8 cellular contexts compared by ENCODE assay signal in the genomic region with DNA sequence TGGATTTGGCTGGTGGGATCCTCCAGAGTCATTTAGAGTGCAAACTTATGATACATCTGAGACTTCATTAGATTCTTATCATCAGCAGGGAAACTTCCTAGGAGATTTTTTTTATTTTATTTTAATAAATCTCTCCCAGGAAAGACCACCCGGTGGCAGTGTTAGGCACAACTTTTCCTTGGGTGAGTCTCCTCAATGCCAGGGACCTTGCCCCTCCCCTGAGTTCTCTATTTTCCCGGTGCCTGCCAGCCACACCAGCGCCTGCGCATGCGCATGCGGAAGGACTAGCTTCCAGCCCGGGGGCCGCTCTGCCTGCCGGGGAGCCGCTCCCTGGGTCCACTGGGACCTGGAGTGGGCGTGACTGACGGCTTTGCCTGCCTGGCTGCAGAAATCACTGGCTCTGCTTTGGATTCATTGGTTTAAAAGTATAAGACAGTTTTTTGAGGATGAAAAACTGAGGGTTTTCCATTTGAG.
DNase-seq lines count a peak whose midpoint lies in the region; TF ChIP-seq lines count a peak whose summit lies in the region.

No MANE protein-coding gene starts in this region.

- intact Hi-C loops in stomach (cut with DNase I; ENCODE audit: low total_unique reads): no loop called here

- no peaks in the 10 kb centered on the region for H3K36me3 ChIP-seq in stomach

- TF ChIP-seq POLR2A in stomach (IDR thresholded peaks at IDR 0.05): no peak

- no peak for TF ChIP-seq EP300 in stomach (IDR thresholded peaks at IDR 0.05)

- 1 to 8% (median 3%) methylated on average over 12 of the region's 12 CpGs for WGBS in stomach, 5 donors

- peaks cover 0 to 8% (median 4%) of the 10 kb centered on the region in 3 donors for H3K27me3 ChIP-seq in stomach

- peak; percentile 54 for DNase-seq in activated CD4-positive, alpha-beta T cell treated with anti-CD3 and anti-CD28 coated beads for 48 hours
- DNase-seq in activated CD4-positive, alpha-beta T cell treated with anti-CD3 and anti-CD28 coated beads for 4 hours: no peak
- DNase-seq in NCI-H69 (lab: John Stamatoyannopoulos, UW): peak; percentile 79
- peak; percentile 43 to 60 for DNase-seq in cardiac fibroblast (ENCODE audit: low read depth in 2 of 2)
- peak; percentile 91 for DNase-seq in islet precursor cell
- DNase-seq in stomach: peak; percentile 66
- no peak for DNase-seq in NCI-H2196 (lab: John Stamatoyannopoulos, UW; ENCODE audit: unreplicated experiment)
- no peak for DNase-seq in DMS79 (lab: John Stamatoyannopoulos, UW)

- H3K4me1 ChIP-seq in stomach: peaks cover 0 to 9% (median 7%) of the 10 kb centered on the region in 4 donors

- no peak overlapping the region for H3K27ac ChIP-seq in stomach

- H3K4me3 ChIP-seq in cardiac fibroblast (replicated peaks in 1 of 2; ENCODE audit: low read depth in 2 of 2, low read length in 2 of 2) (no peak overlapping the region), stomach (peak overlapping the region in 2 of 4 donors; percentile 13 to 19)

- H3K9me3 ChIP-seq in stomach: no peaks in the 10 kb centered on the region

- no peak for TF ChIP-seq CTCF in cardiac fibroblast (IDR thresholded peaks at IDR 0.05; ENCODE audit: low read depth, low read length)
- TF ChIP-seq CTCF in stomach (IDR thresholded peaks at IDR 0.05): no peak

Comparison
In these comparisons a context has a peak if more than half of its experiments do, and no peak if none do; other contexts are left out.
1. DNase-seq: peak in activated CD4-positive, alpha-beta T cell treated with anti-CD3 and anti-CD28 coated beads for 48 hours (single experiment), NCI-H69 (single experiment), cardiac fibroblast (2 of 2), islet precursor cell (single experiment) and stomach (single experiment); none in activated CD4-positive, alpha-beta T cell treated with anti-CD3 and anti-CD28 coated beads for 4 hours (0 of 2), NCI-H2196 (single experiment) and DMS79 (single experiment).